12 cellular contexts compared by ENCODE assay signal in genomic region chr17:75273968-75274708, GRCh38. TPM values are rescaled to one million over a fixed set of nuclear protein-coding genes. Genes with fewer than 3 reads are reported as not detected.
A peak's percentile ranks its signal among the peaks of the same experiment; 100 is the strongest.
DNase-seq lines count a peak whose midpoint lies in the region; ATAC-seq and TF ChIP-seq lines count a peak whose summit lies in the region.
"Had no signal": no experiment of that assay in that cellular context is flagged by ENCODE, and none has a peak within 500 bp of the region (broad histone marks: within the 10 kb centered on the region; RNA-seq: fewer than 3 reads in every experiment).

No MANE protein-coding gene starts in this region.

- H3K27ac ChIP-seq in osteoblast (ENCODE audit: low read depth, low read length): no peak overlapping the region
- H3K27ac ChIP-seq: colonic mucosa had no signal

- CTCF ChIA-PET in activated CD4-positive, alpha-beta memory T cell treated with anti-CD3 and anti-CD28 coated beads, Interleukin-2, amount 10 ng/mL, durations not matched to agents 7 days and 5 days (lab: Charles Lee): no interaction called here
- CTCF ChIA-PET in activated CD4-positive, alpha-beta memory T cell treated with anti-CD3 and anti-CD28 coated beads for 36 hours (lab: Charles Lee): interaction anchor here (1.1 to 6.8 kb wide), 4 partner anchors 15 to 182 kb away, joined by 3 to 41 read pairs (median 6); partner anchors contain the start of gene SLC25A19

- H3K36me3 Mint-ChIP-seq in activated CD4-positive, alpha-beta memory T cell treated with anti-CD3 and anti-CD28 coated beads, Interleukin-2, amount 10 ng/mL, durations not matched to agents 7 days and 5 days (ENCODE audit: low read depth): peaks cover 32% of the 10 kb centered on the region
- peaks cover 17% of the 10 kb centered on the region for H3K36me3 Mint-ChIP-seq in activated CD4-positive, alpha-beta memory T cell treated with anti-CD3 and anti-CD28 coated beads for 36 hours
- peaks cover 1% of the 10 kb centered on the region for H3K36me3 Mint-ChIP-seq in central memory CD8-positive, alpha-beta T cell (ENCODE audit: insufficient read depth)
- H3K36me3 Mint-ChIP-seq: mesothelial cell of epicardium had no signal

- H3K79me2 ChIP-seq in osteoblast (ENCODE audit: insufficient read depth, low read length): no peaks in the 10 kb centered on the region

- H3K4me1 Mint-ChIP-seq in activated CD4-positive, alpha-beta memory T cell treated with anti-CD3 and anti-CD28 coated beads, Interleukin-2, amount 10 ng/mL, durations not matched to agents 7 days and 5 days: peaks cover 38% of the 10 kb centered on the region
- H3K4me1 Mint-ChIP-seq in activated CD4-positive, alpha-beta memory T cell treated with anti-CD3 and anti-CD28 coated beads for 36 hours (ENCODE audit: low read depth): peaks cover 22% of the 10 kb centered on the region
- H3K4me1 Mint-ChIP-seq in central memory CD8-positive, alpha-beta T cell: peaks cover 17% of the 10 kb centered on the region

- peaks cover 6% of the 10 kb centered on the region for H4K20me1 ChIP-seq in osteoblast (ENCODE audit: insufficient read depth, low read length)

- peak overlapping the region; percentile 15 for H3K4me3 Mint-ChIP-seq in activated CD4-positive, alpha-beta memory T cell treated with anti-CD3 and anti-CD28 coated beads, Interleukin-2, amount 10 ng/mL, durations not matched to agents 7 days and 5 days
- H3K4me3 Mint-ChIP-seq in activated CD4-positive, alpha-beta memory T cell treated with anti-CD3 and anti-CD28 coated beads for 36 hours: no peak overlapping the region
- peak overlapping the region; percentile 42 for H3K4me3 Mint-ChIP-seq in central memory CD8-positive, alpha-beta T cell

- no peak overlapping the region for H2AFZ ChIP-seq in osteoblast (ENCODE audit: low read length)

- TF ChIP-seq CTCF in osteoblast (IDR thresholded peaks at IDR 0.05; ENCODE audit: extremely low read depth, low read depth, low read length): no peak

- H3K27me3 ChIP-seq in osteoblast (ENCODE audit: insufficient read depth, low read length): no peaks in the 10 kb centered on the region
- H3K27me3 ChIP-seq: colonic mucosa had no signal

- no peak overlapping the region for H3K4me3 ChIP-seq in osteoblast (ENCODE audit: insufficient read depth, low read length)
- H3K4me3 ChIP-seq: colonic mucosa had no signal

- H3K4me1 ChIP-seq in osteoblast (ENCODE audit: insufficient read depth, low read length): peaks cover 43% of the 10 kb centered on the region

- no peak overlapping the region for H3K4me2 ChIP-seq in osteoblast (ENCODE audit: insufficient read depth, low read length)

- peak overlapping the region; percentile 66 for H3K27ac Mint-ChIP-seq in activated CD4-positive, alpha-beta memory T cell treated with anti-CD3 and anti-CD28 coated beads, Interleukin-2, amount 10 ng/mL, durations not matched to agents 7 days and 5 days
- H3K27ac Mint-ChIP-seq in activated CD4-positive, alpha-beta memory T cell treated with anti-CD3 and anti-CD28 coated beads for 36 hours: no peak overlapping the region
- peak overlapping the region; percentile 50 for H3K27ac Mint-ChIP-seq in central memory CD8-positive, alpha-beta T cell (ENCODE audit: low read depth)
- H3K27ac Mint-ChIP-seq: mesothelial cell of epicardium had no signal

- POLR2A ChIA-PET in activated CD4-positive, alpha-beta memory T cell treated with anti-CD3 and anti-CD28 coated beads, Interleukin-2, amount 10 ng/mL, durations not matched to agents 7 days and 5 days (lab: Charles Lee): interaction anchor here (0.9 to 6.5 kb wide), 5 partner anchors 8 to 23 kb away, joined by 3 to 124 read pairs (median 14); partner anchors contain the start of genes GGA3, MRPS7 and SLC25A19
- POLR2A ChIA-PET in activated CD4-positive, alpha-beta memory T cell treated with anti-CD3 and anti-CD28 coated beads for 36 hours (lab: Charles Lee): interaction anchor here (0.8 to 1.5 kb wide), 4 partner anchors 12 to 23 kb away, joined by 3 to 7 read pairs (median 4); partner anchors contain the start of genes GGA3, MRPS7 and SLC25A19

- H3K9me3 ChIP-seq in osteoblast (ENCODE audit: low read depth, low read length): no peaks in the 10 kb centered on the region
- H3K9me3 ChIP-seq: colonic mucosa had no signal

- no peaks in the 10 kb centered on the region for H3K36me3 ChIP-seq in osteoblast (ENCODE audit: insufficient read depth, low read length)
- H3K36me3 ChIP-seq: colonic mucosa had no signal

- H3K9me3 Mint-ChIP-seq in activated CD4-positive, alpha-beta memory T cell treated with anti-CD3 and anti-CD28 coated beads, Interleukin-2, amount 10 ng/mL, durations not matched to agents 7 days and 5 days: no peaks in the 10 kb centered on the region
- no peaks in the 10 kb centered on the region for H3K9me3 Mint-ChIP-seq in activated CD4-positive, alpha-beta memory T cell treated with anti-CD3 and anti-CD28 coated beads for 36 hours
- H3K9me3 Mint-ChIP-seq in central memory CD8-positive, alpha-beta T cell: no peaks in the 10 kb centered on the region
- H3K9me3 Mint-ChIP-seq: mesothelial cell of epicardium had no signal

- DNase-seq in activated CD4-positive, alpha-beta memory T cell treated with anti-CD3 and anti-CD28 coated beads, Interleukin-2, amount 10 ng/mL, durations not matched to agents 7 days and 5 days: no peak
- no peak for DNase-seq in activated CD4-positive, alpha-beta memory T cell treated with anti-CD3 and anti-CD28 coated beads for 36 hours
- DNase-seq in MV-4-11 (lab: John Stamatoyannopoulos, UW) (peak; percentile 20), osteoblast (ENCODE audit: insufficient read length, low spot score, missing footprints) (peak; percentile 96), germinal center (ENCODE audit: low spot score) (no peak), UCSD-AML1 (lab: John Stamatoyannopoulos, UW; ENCODE audit: unreplicated experiment) (no peak)
- no peak for DNase-seq in central memory CD8-positive, alpha-beta T cell (ENCODE audit: low spot score in 2 of 2)
- DNase-seq: colonic mucosa, hypothalamus, NCI-H2171 treated with DMSO at 0.1 percent for 48 hours had no signal

- intact Hi-C loops in activated CD4-positive, alpha-beta memory T cell treated with anti-CD3 and anti-CD28 coated beads for 36 hours (cut with micrococcal nuclease): loop anchor here (5.0 kb wide), 1 partner anchor 243 kb away; the partner anchor contains the start of genes CASKIN2 and TSEN54

- no peaks in the 10 kb centered on the region for H3K27me3 Mint-ChIP-seq in activated CD4-positive, alpha-beta memory T cell treated with anti-CD3 and anti-CD28 coated beads, Interleukin-2, amount 10 ng/mL, durations not matched to agents 7 days and 5 days
- no peaks in the 10 kb centered on the region for H3K27me3 Mint-ChIP-seq in activated CD4-positive, alpha-beta memory T cell treated with anti-CD3 and anti-CD28 coated beads for 36 hours
- H3K27me3 Mint-ChIP-seq in central memory CD8-positive, alpha-beta T cell: no peaks in the 10 kb centered on the region

- ATAC-seq in central memory CD8-positive, alpha-beta T cell (replicated peaks; ENCODE audit: extremely low read depth, poor library complexity, severe bottlenecking): no peak
- ATAC-seq in HG02588 (IDR thresholded peaks at IDR 0.05; ENCODE audit: unreplicated experiment): no peak

RNA-seq across cellular contexts. Expression of gene MIF4GD, which starts 3.1 kb away (rescaled TPM):
- 10 to 100 TPM; 54.8 to 60.3 TPM for total RNA-seq in activated CD4-positive, alpha-beta memory T cell treated with anti-CD3 and anti-CD28 coated beads, Interleukin-2, amount 10 ng/mL, durations not matched to agents 7 days and 5 days
- 10 to 100 TPM; 50.2 to 57.2 TPM for total RNA-seq in activated CD4-positive, alpha-beta memory T cell treated with anti-CD3 and anti-CD28 coated beads for 36 hours
- 8.7 and 9.4 TPM in 2 replicates for total RNA-seq in osteoblast

RNA-seq across cellular contexts. Expression of gene MRPS7, which starts 12.5 kb away (rescaled TPM):
- 10 to 100 TPM; 39.7 to 40.0 TPM for total RNA-seq in activated CD4-positive, alpha-beta memory T cell treated with anti-CD3 and anti-CD28 coated beads, Interleukin-2, amount 10 ng/mL, durations not matched to agents 7 days and 5 days
- 10 to 100 TPM; 72.9 to 76.1 TPM for total RNA-seq in activated CD4-positive, alpha-beta memory T cell treated with anti-CD3 and anti-CD28 coated beads for 36 hours
- 43.6 and 45.6 TPM in 2 replicates for total RNA-seq in osteoblast

RNA-seq across cellular contexts. Expression of gene GGA3, which starts 12.7 kb away (rescaled TPM):
- total RNA-seq in activated CD4-positive, alpha-beta memory T cell treated with anti-CD3 and anti-CD28 coated beads, Interleukin-2, amount 10 ng/mL, durations not matched to agents 7 days and 5 days: 10 to 100 TPM; 73.4 to 79.4 TPM
- 10 to 100 TPM; 68.5 to 70.7 TPM for total RNA-seq in activated CD4-positive, alpha-beta memory T cell treated with anti-CD3 and anti-CD28 coated beads for 36 hours
- 9.0 and 12.1 TPM in 2 replicates for total RNA-seq in osteoblast

RNA-seq across cellular contexts. Expression of gene SLC25A19, which starts 15.1 kb away (rescaled TPM):
- total RNA-seq in activated CD4-positive, alpha-beta memory T cell treated with anti-CD3 and anti-CD28 coated beads, Interleukin-2, amount 10 ng/mL, durations not matched to agents 7 days and 5 days: 10 to 100 TPM; 24.3 to 27.9 TPM
- total RNA-seq in activated CD4-positive, alpha-beta memory T cell treated with anti-CD3 and anti-CD28 coated beads for 36 hours: 10 to 100 TPM; 57.9 to 62.3 TPM
- total RNA-seq in osteoblast: 4.7 and 7.1 TPM in 2 replicates

Comparison
In these comparisons a context has a peak if more than half of its experiments do, and no peak if none do; other contexts are left out.
1. DNase-seq: peak in MV-4-11 (single experiment) and osteoblast (single experiment); none in activated CD4-positive, alpha-beta memory T cell treated with anti-CD3 and anti-CD28 coated beads, Interleukin-2, amount 10 ng/mL, durations not matched to agents 7 days and 5 days (single experiment), activated CD4-positive, alpha-beta memory T cell treated with anti-CD3 and anti-CD28 coated beads for 36 hours (single experiment), central memory CD8-positive, alpha-beta T cell (0 of 2), germinal center (single experiment) and UCSD-AML1 (single experiment).